ENCODE assay signal across 8 cellular contexts in genomic region chr10:35090162-35090954, GRCh38. TPM values are rescaled to one million over a fixed set of nuclear protein-coding genes. Genes with fewer than 3 reads are reported as not detected.
DNase-seq lines count a peak whose midpoint lies in the region; ATAC-seq and TF ChIP-seq lines count a peak whose summit lies in the region.

Gene CUL2, minus strand, starts transcription at chr10:35090341. Its CDS starts 19,024 bp downstream, at chr10:35071317.

- WGBS in psoas muscle, 3 donors, result 0 to 1% (median 1%) methylated on average over 46 to 59 of the region's 59 CpGs
- WGBS in urinary bladder, result under 1% methylated on average over 59 of the region's 59 CpGs

- intact Hi-C loops in psoas muscle (cut with DNase I), result no loop called here

- H3K36me3 ChIP-seq in right atrium auricular region (no peaks in the 10 kb centered on the region), psoas muscle (ENCODE audit: insufficient read depth in 1 of 2, low read depth in 1 of 2) (no peaks in the 10 kb centered on the region), urinary bladder (ENCODE audit: insufficient read depth) (no peaks in the 10 kb centered on the region)

- peak within 1 kb of the TSS; percentile 68 to 88 for H3K4me3 ChIP-seq in right atrium auricular region
- peak within 1 kb of the TSS; percentile 88 for H3K4me3 ChIP-seq in psoas muscle
- H3K4me3 ChIP-seq in urinary bladder (ENCODE audit: low read depth, low read length), result peak within 1 kb of the TSS; percentile 97

- peaks cover 0 to 35% of the 10 kb centered on the region in 2 donors for H3K4me1 ChIP-seq in right atrium auricular region
- H3K4me1 ChIP-seq in psoas muscle, result peaks cover 26% of the 10 kb centered on the region
- no peaks in the 10 kb centered on the region for H3K4me1 ChIP-seq in urinary bladder (ENCODE audit: insufficient read depth)

- H3K27ac ChIP-seq in angular gyrus (ENCODE audit: low read depth, low read length) (peak within 1 kb of the TSS; percentile 93), right atrium auricular region (peak within 1 kb of the TSS; percentile 94), psoas muscle (peak within 1 kb of the TSS; percentile 96), urinary bladder (ENCODE audit: low read depth) (peak within 1 kb of the TSS; percentile 91)

- H3K9me3 ChIP-seq in right atrium auricular region (no peaks in the 10 kb centered on the region), psoas muscle (no peaks in the 10 kb centered on the region)

- ATAC-seq in GM18502 (IDR thresholded peaks at IDR 0.05; ENCODE audit: poor library complexity, unreplicated experiment), result peak; percentile 94
- ATAC-seq in HG02938 (IDR thresholded peaks at IDR 0.05; ENCODE audit: unreplicated experiment), result peak; percentile 89
- ATAC-seq in psoas muscle, result peak; percentile 97 to 99 (median 98)

- DNase-seq in NCI-H1694 treated with DMSO at 0.1 percent for 48 hours (lab: John Stamatoyannopoulos, UW), result peak; percentile 87
- DNase-seq in T-helper 2 cell, result peak; percentile 77 to 97 (median 87)
- peak; percentile 94 for DNase-seq in right atrium auricular region (ENCODE audit: low spot score)
- DNase-seq in psoas muscle, result peak; percentile 94 to 96

- TF ChIP-seq CTCF in right atrium auricular region (IDR thresholded peaks at IDR 0.05) (no peak), psoas muscle (IDR thresholded peaks at IDR 0.05) (no peak)

- H3K27me3 ChIP-seq in right atrium auricular region, result no peaks in the 10 kb centered on the region
- no peaks in the 10 kb centered on the region for H3K27me3 ChIP-seq in psoas muscle (ENCODE audit: insufficient read depth in 3 of 3, low read length in 2 of 3)

RNA-seq across cellular contexts. Expression of gene CUL2, which starts in this region (rescaled TPM):
- total RNA-seq in right atrium auricular region, result 10 to 100 TPM; 15.5 to 17.3 TPM
- total RNA-seq in psoas muscle, result 10 to 100 TPM; 40.6 to 51.8 (median 47.2) TPM
- 10 to 100 TPM; 26.2 to 65.6 (median 30.8) TPM for polyA plus RNA-seq in psoas muscle
- total RNA-seq in urinary bladder, result 41.0 TPM
- polyA plus RNA-seq in urinary bladder, result 19.0 TPM

Comparison
In these comparisons a context has a peak if more than half of its experiments do, and no peak if none do; other contexts are left out.
1. Peak in every context shown above with its lines: DNase-seq, ATAC-seq, H3K4me3 ChIP-seq and H3K27ac ChIP-seq.